Comparison of ENCODE assay signal across 9 cellular contexts in genomic region chr3:171801738-171802600, GRCh38. TPM values are rescaled to one million over a fixed set of nuclear protein-coding genes. Genes with fewer than 3 reads are reported as not detected.
A peak's percentile ranks its signal among the peaks of the same experiment; 100 is the strongest.
DNase-seq lines count a peak whose midpoint lies in the region; ATAC-seq, FAIRE-seq and TF ChIP-seq lines count a peak whose summit lies in the region.
"Had no signal": no experiment of that assay in that cellular context is flagged by ENCODE, and none has a peak within 500 bp of the region (broad histone marks: within the 10 kb centered on the region; RNA-seq: fewer than 3 reads in every experiment).

No MANE protein-coding gene starts in this region.

- no peaks in the 10 kb centered on the region for H3K36me3 ChIP-seq in osteoblast (ENCODE audit: insufficient read depth, low read length)

- no peak for FAIRE-seq in frontal cortex (lab: Jason Lieb, UNC)

- peaks cover 59% of the 10 kb centered on the region for H3K4me1 ChIP-seq in osteoblast (ENCODE audit: insufficient read depth, low read length)

- peaks cover 15% of the 10 kb centered on the region for H3K79me2 ChIP-seq in osteoblast (ENCODE audit: insufficient read depth, low read length)

- ATAC-seq in HG02981 (IDR thresholded peaks at IDR 0.05; ENCODE audit: unreplicated experiment), result no peak
- no peak for ATAC-seq in GM19452 (IDR thresholded peaks at IDR 0.05; ENCODE audit: unreplicated experiment)

- H2AFZ ChIP-seq in osteoblast (ENCODE audit: low read length), result no peak overlapping the region

- H3K4me2 ChIP-seq in osteoblast (ENCODE audit: insufficient read depth, low read length), result peak overlapping the region; percentile 47

- TF ChIP-seq CTCF in AG09309 (IDR thresholded peaks at IDR 0.05; ENCODE audit: control insufficient read depth, insufficient read depth, low read depth, low read length, missing control alignments) (no peak), osteoblast (IDR thresholded peaks at IDR 0.05; ENCODE audit: extremely low read depth, low read depth, low read length) (no peak)

- H3K9me3 ChIP-seq in osteoblast (ENCODE audit: low read depth, low read length), result no peaks in the 10 kb centered on the region

- no peak overlapping the region for H3K4me3 ChIP-seq in AG09309 (ENCODE audit: control insufficient read depth, low read depth, low read length)
- no peak overlapping the region for H3K4me3 ChIP-seq in osteoblast (ENCODE audit: insufficient read depth, low read length)

- no peaks in the 10 kb centered on the region for H4K20me1 ChIP-seq in osteoblast (ENCODE audit: insufficient read depth, low read length)

- peak overlapping the region; percentile 73 for H3K27ac ChIP-seq in epithelial cell of prostate
- H3K27ac ChIP-seq in osteoblast (ENCODE audit: low read depth, low read length), result peak overlapping the region; percentile 90

- no peaks in the 10 kb centered on the region for H3K27me3 ChIP-seq in osteoblast (ENCODE audit: insufficient read depth, low read length)

- DNase-seq in AG09309 (ENCODE audit: low read depth), result peak; percentile 92
- peak; percentile 96 for DNase-seq in M059J (ENCODE audit: low read depth)
- peak; percentile 89 for DNase-seq in epithelial cell of prostate (ENCODE audit: low read depth, low spot score)
- DNase-seq in osteoblast (ENCODE audit: insufficient read length, low spot score, missing footprints), result peak; percentile 70
- no peak for DNase-seq in frontal cortex (ENCODE audit: low spot score in 2 of 2)
- no peak for DNase-seq in KG1 (lab: John Stamatoyannopoulos, UW)
- DNase-seq: CD8-positive, alpha-beta memory T cell had no signal

RNA-seq across cellular contexts. Expression of gene PLD1, which starts 8.3 kb away (rescaled TPM):
- 7.6 and 7.8 TPM in 2 replicates for total RNA-seq in M059J (2014; rRNA removed; shearing (Covaris generic))
- 18.1 and 29.5 TPM in 2 replicates for total RNA-seq in osteoblast
- 4.1 TPM for total RNA-seq in frontal cortex

RNA-seq across cellular contexts. Expression of gene TMEM212, which starts 41.2 kb away (rescaled TPM):
- total RNA-seq in M059J (2014; rRNA removed; shearing (Covaris generic)), result not detected in 2 replicates
- total RNA-seq in osteoblast, result not detected in 2 replicates
- not detected for total RNA-seq in frontal cortex
- total RNA-seq: CD8-positive, alpha-beta memory T cell had no signal

Comparison
In these comparisons a context has a peak if more than half of its experiments do, and no peak if none do; other contexts are left out.
1. DNase-seq: peak in AG09309 (single experiment), M059J (single experiment), epithelial cell of prostate (single experiment) and osteoblast (single experiment); none in frontal cortex (0 of 2) and KG1 (single experiment).